ENCODE assay signal across 1 cellular context in the genomic region with DNA sequence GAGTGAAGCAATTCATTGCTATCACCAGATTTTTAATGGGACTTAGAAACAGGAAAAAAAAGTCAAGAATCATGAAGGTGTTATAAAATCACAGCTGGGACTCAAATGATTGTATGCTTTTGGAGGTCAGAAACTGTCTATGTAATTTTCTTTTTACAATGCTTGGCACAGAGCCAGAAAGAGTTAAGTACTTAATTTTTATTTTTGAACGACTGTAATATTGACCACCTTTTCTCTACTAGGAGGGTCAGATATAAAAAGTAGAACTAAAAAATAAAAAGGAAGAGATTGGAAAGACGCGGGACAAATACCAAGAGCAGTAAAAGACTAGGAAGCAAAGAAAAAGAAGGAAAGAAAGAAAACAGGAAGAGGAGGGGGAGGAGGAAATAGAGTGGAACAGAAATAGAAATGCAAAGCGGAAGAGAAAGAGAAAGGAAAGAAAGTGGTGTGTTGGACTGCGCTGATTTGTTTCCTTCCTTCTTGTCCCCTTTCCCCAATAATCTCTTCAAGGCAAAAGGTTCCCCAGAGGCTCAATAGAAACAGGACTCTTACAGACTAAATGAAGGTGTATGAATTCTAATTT.
TF ChIP-seq lines count a peak whose summit lies in the region.

No MANE protein-coding gene starts in this region.

TF ChIP-seq in K562, 482 proteins besides CTCF, POLR2A, EP300 and RAD21:
- TF ChIP-seq NFIX (CRISPR knock-in tag; IDR thresholded peaks at IDR 0.05; ENCODE audit: low read depth) (peak; percentile 92), HMG20A (CRISPR knock-in tag; conservative IDR thresholded peaks at IDR 0.05) (no peak), SMAD1 (IDR thresholded peaks at IDR 0.05; ENCODE audit: low read depth, low read length, partially characterized antibody) (peak; percentile 24), TRIM24 (IDR thresholded peaks at IDR 0.05) (no peak), NFIC (IDR thresholded peaks at IDR 0.05) (peak; percentile 98)
- TF ChIP-seq, protein P1, sequence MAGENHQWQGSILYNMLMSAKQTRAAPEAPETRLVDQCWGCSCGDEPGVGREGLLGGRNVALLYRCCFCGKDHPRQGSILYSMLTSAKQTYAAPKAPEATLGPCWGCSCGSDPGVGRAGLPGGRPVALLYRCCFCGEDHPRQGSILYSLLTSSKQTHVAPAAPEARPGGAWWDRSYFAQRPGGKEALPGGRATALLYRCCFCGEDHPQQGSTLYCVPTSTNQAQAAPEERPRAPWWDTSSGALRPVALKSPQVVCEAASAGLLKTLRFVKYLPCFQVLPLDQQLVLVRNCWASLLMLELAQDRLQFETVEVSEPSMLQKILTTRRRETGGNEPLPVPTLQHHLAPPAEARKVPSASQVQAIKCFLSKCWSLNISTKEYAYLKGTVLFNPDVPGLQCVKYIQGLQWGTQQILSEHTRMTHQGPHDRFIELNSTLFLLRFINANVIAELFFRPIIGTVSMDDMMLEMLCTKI (IDR thresholded peaks at IDR 0.05; ENCODE audit: partially characterized antibody) = no peak
- TF ChIP-seq, protein P2, sequence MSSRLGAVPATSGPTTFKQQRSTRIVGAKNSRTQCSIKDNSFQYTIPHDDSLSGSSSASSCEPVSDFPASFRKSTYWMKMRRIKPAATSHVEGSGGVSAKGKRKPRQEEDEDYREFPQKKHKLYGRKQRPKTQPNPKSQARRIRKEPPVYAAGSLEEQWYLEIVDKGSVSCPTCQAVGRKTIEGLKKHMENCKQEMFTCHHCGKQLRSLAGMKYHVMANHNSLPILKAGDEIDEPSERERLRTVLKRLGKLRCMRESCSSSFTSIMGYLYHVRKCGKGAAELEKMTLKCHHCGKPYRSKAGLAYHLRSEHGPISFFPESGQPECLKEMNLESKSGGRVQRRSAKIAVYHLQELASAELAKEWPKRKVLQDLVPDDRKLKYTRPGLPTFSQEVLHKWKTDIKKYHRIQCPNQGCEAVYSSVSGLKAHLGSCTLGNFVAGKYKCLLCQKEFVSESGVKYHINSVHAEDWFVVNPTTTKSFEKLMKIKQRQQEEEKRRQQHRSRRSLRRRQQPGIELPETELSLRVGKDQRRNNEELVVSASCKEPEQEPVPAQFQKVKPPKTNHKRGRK (tag; IDR thresholded peaks at IDR 0.05) = peak; percentile 57
- TF ChIP-seq, protein P3, sequence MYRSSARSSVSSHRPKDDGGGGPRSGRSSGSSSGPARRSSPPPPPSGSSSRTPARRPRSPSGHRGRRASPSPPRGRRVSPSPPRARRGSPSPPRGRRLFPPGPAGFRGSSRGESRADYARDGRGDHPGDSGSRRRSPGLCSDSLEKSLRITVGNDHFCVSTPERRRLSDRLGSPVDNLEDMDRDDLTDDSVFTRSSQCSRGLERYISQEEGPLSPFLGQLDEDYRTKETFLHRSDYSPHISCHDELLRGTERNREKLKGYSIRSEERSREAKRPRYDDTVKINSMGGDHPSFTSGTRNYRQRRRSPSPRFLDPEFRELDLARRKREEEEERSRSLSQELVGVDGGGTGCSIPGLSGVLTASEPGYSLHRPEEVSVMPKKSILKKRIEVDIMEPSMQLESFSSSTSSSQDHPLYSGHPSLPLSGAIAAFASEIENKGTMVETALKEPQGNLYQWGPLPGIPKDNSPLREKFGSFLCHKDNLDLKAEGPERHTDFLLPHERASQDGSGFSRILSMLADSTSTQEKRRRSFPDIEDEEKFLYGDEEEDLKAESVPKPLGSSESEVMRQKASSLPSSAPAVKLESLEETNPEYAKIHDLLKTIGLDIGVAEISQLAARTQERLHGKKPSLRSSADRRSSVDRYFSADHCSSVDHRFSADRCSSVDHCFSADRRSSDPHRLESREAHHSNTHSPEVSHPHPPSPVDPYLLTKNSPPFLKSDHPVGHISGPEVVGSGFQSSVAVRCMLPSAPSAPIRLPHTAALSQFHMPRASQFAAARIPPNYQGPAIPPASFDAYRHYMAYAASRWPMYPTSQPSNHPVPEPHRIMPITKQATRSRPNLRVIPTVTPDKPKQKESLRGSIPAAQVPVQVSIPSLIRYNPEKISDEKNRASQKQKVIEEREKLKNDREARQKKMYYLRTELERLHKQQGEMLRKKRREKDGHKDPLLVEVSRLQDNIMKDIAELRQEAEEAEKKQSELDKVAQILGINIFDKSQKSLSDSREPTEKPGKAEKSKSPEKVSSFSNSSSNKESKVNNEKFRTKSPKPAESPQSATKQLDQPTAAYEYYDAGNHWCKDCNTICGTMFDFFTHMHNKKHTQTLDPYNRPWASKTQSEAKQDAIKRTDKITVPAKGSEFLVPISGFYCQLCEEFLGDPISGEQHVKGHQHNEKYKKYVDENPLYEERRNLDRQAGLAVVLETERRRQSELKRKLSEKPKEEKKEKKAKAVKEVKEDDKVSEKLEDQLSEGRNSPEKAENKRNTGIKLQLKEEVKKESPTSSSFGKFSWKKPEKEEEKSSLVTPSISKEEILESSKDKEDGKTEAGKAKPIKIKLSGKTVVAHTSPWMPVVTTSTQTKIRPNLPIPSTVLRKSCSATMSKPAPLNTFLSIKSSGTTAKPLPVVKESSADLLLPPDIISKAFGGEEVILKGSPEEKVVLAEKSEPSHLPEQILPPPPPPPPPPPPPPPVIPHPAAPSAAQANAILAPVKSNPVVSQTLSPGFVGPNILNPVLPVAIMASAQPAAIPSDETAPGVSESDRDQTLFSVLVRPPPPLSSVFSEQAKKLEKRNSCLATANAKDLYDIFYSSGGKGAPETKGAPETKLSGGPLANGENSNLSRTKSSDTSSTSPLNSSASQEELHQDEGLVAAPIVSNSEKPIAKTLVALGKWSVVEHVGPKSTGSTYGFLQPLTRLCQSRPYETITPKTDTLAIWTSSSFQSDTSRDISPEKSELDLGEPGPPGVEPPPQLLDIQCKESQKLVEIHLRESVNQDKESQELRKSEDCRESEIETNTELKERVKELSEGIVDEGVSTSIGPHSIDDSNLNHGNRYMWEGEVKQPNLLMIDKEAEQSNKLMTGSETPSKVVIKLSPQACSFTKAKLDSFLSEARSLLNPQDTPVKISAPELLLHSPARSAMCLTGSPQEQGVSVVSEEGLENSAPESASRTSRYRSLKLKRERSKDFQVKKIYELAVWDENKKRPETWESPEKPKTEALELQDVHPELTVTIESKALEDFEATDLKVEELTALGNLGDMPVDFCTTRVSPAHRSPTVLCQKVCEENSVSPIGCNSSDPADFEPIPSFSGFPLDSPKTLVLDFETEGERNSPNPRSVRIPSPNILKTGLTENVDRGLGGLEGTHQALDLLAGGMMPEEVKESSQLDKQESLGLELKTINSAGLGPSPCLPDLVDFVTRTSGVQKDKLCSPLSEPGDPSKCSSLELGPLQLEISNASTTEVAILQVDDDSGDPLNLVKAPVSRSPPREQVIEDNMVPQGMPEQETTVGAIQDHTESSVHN (IDR thresholded peaks at IDR 0.05; ENCODE audit: borderline replicate concordance in 1 of 2, low read depth in 1 of 2) = no peak
